ENCODE assay signal across 8 cellular contexts in the genomic region with DNA sequence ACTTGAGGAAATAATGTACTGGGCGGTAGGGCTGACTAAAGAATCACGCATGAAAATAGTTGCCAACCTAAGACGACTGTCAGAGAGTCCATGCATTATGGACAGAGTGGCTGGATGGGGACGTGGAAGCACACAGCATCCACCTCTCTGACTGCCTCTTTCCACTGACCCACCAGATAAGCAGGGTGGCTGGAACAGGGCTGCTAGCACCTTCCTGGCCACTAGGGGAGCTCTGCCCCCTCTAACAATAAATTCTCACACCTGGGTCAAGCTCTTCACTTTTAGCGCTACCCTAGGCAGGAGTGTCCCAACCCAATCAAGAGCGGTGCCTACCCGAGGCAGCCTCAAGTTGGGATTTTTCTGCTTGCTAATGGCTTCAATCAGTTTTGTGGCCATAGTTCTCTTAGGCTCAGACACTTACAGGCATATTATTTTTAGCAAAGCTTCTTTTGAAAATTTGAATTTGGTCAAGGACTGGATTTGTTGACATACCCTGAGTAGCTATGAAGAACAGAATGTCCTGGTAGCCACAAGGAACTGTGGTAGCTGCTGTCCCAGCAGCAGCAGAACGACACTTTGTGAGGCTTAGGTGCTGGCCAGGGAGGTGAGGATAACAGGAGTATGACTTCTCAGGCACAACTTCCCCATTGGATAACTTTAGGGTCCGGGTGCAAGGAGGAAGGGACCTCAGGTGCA. TPM values are rescaled to one million over a fixed set of nuclear protein-coding genes. Genes with fewer than 3 reads are reported as not detected.
DNase-seq lines count a peak whose midpoint lies in the region; ATAC-seq and TF ChIP-seq lines count a peak whose summit lies in the region.

No MANE protein-coding gene starts in this region.

- DNase-seq in DMS 273 (lab: John Stamatoyannopoulos, UW; ENCODE audit: unreplicated experiment) (peak; percentile 62), DMS 273 treated with DMSO at 0.1 percent for 48 hours (lab: John Stamatoyannopoulos, UW) (no peak), GM23338 (ENCODE audit: low spot score) (peak; percentile 89), NCI-H2029 (lab: John Stamatoyannopoulos, UW) (peak; percentile 14)
- peak; percentile 41 to 43 for DNase-seq in activated CD4-positive, alpha-beta T cell treated with anti-CD3 and anti-CD28 coated beads, Interleukin-2, amount 50 U/mL, for 4 hours
- peak; percentile 40 to 42 (median 41) for DNase-seq in effector memory CD4-positive, alpha-beta T cell
- peak; percentile 70 for DNase-seq in stimulated activated naive CD8-positive, alpha-beta T cell treated with anti-CD3 and anti-CD28 coated beads, Interleukin-15, Interleukin-2, amounts not matched to agents 100 U/mL and 50 U/mL, for 24 hours

- no peaks in the 10 kb centered on the region; the same call in none of the 3 replicates for H3K36me3 Mint-ChIP-seq in GM23338 (ENCODE audit: low read depth)

- H3K79me2 ChIP-seq in GM23338 (replicated peaks; ENCODE audit: insufficient read depth) = no peaks in the 10 kb centered on the region

- H3K4me1 Mint-ChIP-seq in GM23338 = peaks cover 5% of the 10 kb centered on the region

- H3K4me2 ChIP-seq in GM23338 = no peak overlapping the region

- no peaks in the 10 kb centered on the region for H4K20me1 ChIP-seq in GM23338 (replicated peaks; ENCODE audit: insufficient read depth)

- TF ChIP-seq CTCF in GM23338 (conservative IDR thresholded peaks at IDR 0.05; ENCODE audit: low read depth in 2 of 2) = peak; percentile 78 to 85

- H3K9me3 ChIP-seq in effector memory CD4-positive, alpha-beta T cell (ENCODE audit: control insufficient read depth, low read length) = no peaks in the 10 kb centered on the region
- no peaks in the 10 kb centered on the region for H3K9me3 ChIP-seq in mucosa of stomach (ENCODE audit: control insufficient read depth, low read length)

- H3K4me1 ChIP-seq in GM23338 (ENCODE audit: insufficient read depth) (no peaks in the 10 kb centered on the region), mucosa of stomach (ENCODE audit: control insufficient read depth, insufficient read depth, low read length) (peaks cover 24% of the 10 kb centered on the region)
- H3K4me1 ChIP-seq in effector memory CD4-positive, alpha-beta T cell (ENCODE audit: control insufficient read depth, insufficient read depth, low read length, poor library complexity, severe bottlenecking) = peaks cover 6% of the 10 kb centered on the region

- no peak overlapping the region for H3K27ac ChIP-seq in GM23338 (ENCODE audit: low read depth)
- H3K27ac ChIP-seq in effector memory CD4-positive, alpha-beta T cell (ENCODE audit: insufficient read depth, low read length, poor library complexity, severe bottlenecking) = no peak overlapping the region

- peaks cover 5% of the 10 kb centered on the region for H3K27me3 Mint-ChIP-seq in GM23338 (ENCODE audit: insufficient read depth, low read depth, poor library complexity)

- H3K27me3 ChIP-seq in GM23338 (ENCODE audit: insufficient read depth) (no peaks in the 10 kb centered on the region), mucosa of stomach (ENCODE audit: control insufficient read depth, insufficient read depth, low read length) (no peaks in the 10 kb centered on the region)
- no peaks in the 10 kb centered on the region for H3K27me3 ChIP-seq in effector memory CD4-positive, alpha-beta T cell (replicated peaks; ENCODE audit: control insufficient read depth, insufficient read depth, low read length, poor library complexity, severe bottlenecking)

- H3K9me3 Mint-ChIP-seq in GM23338 = no peaks in the 10 kb centered on the region; the same call in 1 of the 3 replicates

- no peaks in the 10 kb centered on the region for H3K9me2 ChIP-seq in GM23338 (ENCODE audit: insufficient read depth)

- no peak overlapping the region for H3K4me3 ChIP-seq in GM23338
- H3K4me3 ChIP-seq in effector memory CD4-positive, alpha-beta T cell (ENCODE audit: insufficient read depth, low read depth, low read length, poor library complexity, severe bottlenecking) = no peak overlapping the region
- no peak overlapping the region for H3K4me3 ChIP-seq in mucosa of stomach (ENCODE audit: low read length)

- peak; percentile 96 for ATAC-seq in GM23338
- peak; percentile 86 for ATAC-seq in stimulated activated naive CD8-positive, alpha-beta T cell treated with anti-CD3 and anti-CD28 coated beads, Interleukin-15, Interleukin-2, amounts not matched to agents 100 U/mL and 50 U/mL, for 24 hours

- no peak overlapping the region for H2AFZ ChIP-seq in GM23338

- H3K9ac ChIP-seq in mucosa of stomach (ENCODE audit: low read length) = peak overlapping the region; percentile 34

- H3F3A ChIP-seq in GM23338 (replicated peaks; ENCODE audit: low read depth) = peaks cover 6% of the 10 kb centered on the region

- H3K27ac Mint-ChIP-seq in GM23338 = no peak overlapping the region

- H3K4me3 Mint-ChIP-seq in GM23338 = no peak overlapping the region

- H3K36me3 ChIP-seq in GM23338 (ENCODE audit: insufficient read depth) = peaks cover 26% of the 10 kb centered on the region; the same call in 1 of the 2 replicates
- peaks cover 50% of the 10 kb centered on the region for H3K36me3 ChIP-seq in effector memory CD4-positive, alpha-beta T cell (ENCODE audit: control insufficient read depth, insufficient read depth, low read length)
- peaks cover 40% of the 10 kb centered on the region for H3K36me3 ChIP-seq in mucosa of stomach (ENCODE audit: control insufficient read depth, insufficient read depth, low read length)

TF ChIP-seq in GM23338, 12 proteins besides CTCF, POLR2A, EP300 and RAD21 (continues in another document):
- TF ChIP-seq CREB1 (CRISPR knock-in tag; IDR thresholded peaks at IDR 0.05; ENCODE audit: low read depth) (no peak), STAT1 (IDR thresholded peaks at IDR 0.05; ENCODE audit: unreplicated experiment) (no peak)

RNA-seq across cellular contexts. Expression of gene TPM2, which starts 6.9 kb away (rescaled TPM):
- 116 and 141 TPM in 2 replicates for total RNA-seq in GM23338 (2014; rRNA removed; shearing (Covaris generic))
- polyA plus RNA-seq in GM23338 (2016; fragmentation: Nextera tagmentation; extraction: Ambion mirVana) = 488 and 540 TPM in 2 replicates

RNA-seq across cellular contexts. Expression of gene CA9, which starts 22.9 kb away (rescaled TPM):
- total RNA-seq in GM23338 (2014; rRNA removed; shearing (Covaris generic)) = not detected in 2 replicates
- polyA plus RNA-seq in GM23338 (2016; fragmentation: Nextera tagmentation; extraction: Ambion mirVana) = 1.1 and 2.2 TPM in 2 replicates

RNA-seq across cellular contexts. Expression of gene ARHGEF39, which starts 31.7 kb away (rescaled TPM):
- total RNA-seq in GM23338 (2014; rRNA removed; shearing (Covaris generic)) = 16.8 and 25.7 TPM in 2 replicates
- 25.2 and 31.0 TPM in 2 replicates for polyA plus RNA-seq in GM23338 (2016; fragmentation: Nextera tagmentation; extraction: Ambion mirVana)

RNA-seq across cellular contexts. Expression of gene TLN1, which starts 35.3 kb away (rescaled TPM):
- 116 and 120 TPM in 2 replicates for total RNA-seq in GM23338 (2014; rRNA removed; shearing (Covaris generic))
- 21.5 and 26.0 TPM in 2 replicates for polyA plus RNA-seq in GM23338 (2016; fragmentation: Nextera tagmentation; extraction: Ambion mirVana)

RNA-seq across cellular contexts. Expression of gene CREB3, which starts 35.8 kb away (rescaled TPM):
- 24.9 and 32.4 TPM in 2 replicates for total RNA-seq in GM23338 (2014; rRNA removed; shearing (Covaris generic))
- 19.2 and 20.3 TPM in 2 replicates for polyA plus RNA-seq in GM23338 (2016; fragmentation: Nextera tagmentation; extraction: Ambion mirVana)
